Comparison of ENCODE assay signal across 29 cellular contexts in genomic region chr11:35270342-35270741, GRCh38.
"Had no signal": no experiment of that assay in that cellular context is flagged by ENCODE, and none has a peak within 500 bp of the region (broad histone marks: within the 10 kb centered on the region; RNA-seq: fewer than 3 reads in every experiment).

No MANE protein-coding gene starts in this region.

- H3K36me3 ChIP-seq: left ventricle myocardium inferior, pancreas, prostate gland, stomach, thyroid gland, transverse colon, upper lobe of left lung, vagina had no signal

- H3K4me3 Mint-ChIP-seq: mesothelial cell of epicardium; naive B cell; nephron; neural crest cell; stimulated activated naive B cell treated with anti-CD40 and anti-IgM and Interleukin-4, amounts not matched to agents 10 μg/mL and 1 μg/mL and 100 μg/mL, for 72 hours had no signal

- FAIRE-seq: pancreas had no signal

- H3K27ac ChIP-seq: left ventricle myocardium inferior, pancreas, prostate gland, skin epidermis, stomach, testis, thyroid gland, transverse colon, upper lobe of left lung, vagina had no signal

- H3K4me1 ChIP-seq: testis had no signal

- H3K27me3 ChIP-seq: pancreas, stomach, testis, thyroid gland, transverse colon, upper lobe of left lung, vagina had no signal

- H3K36me3 Mint-ChIP-seq: mesothelial cell of epicardium had no signal

- H3K9me3 Mint-ChIP-seq: mesothelial cell of epicardium, nephron, neural crest cell had no signal

- H3K27ac Mint-ChIP-seq: mesothelial cell of epicardium; nephron; stimulated activated naive B cell treated with anti-CD40 and anti-IgM and Interleukin-4, amounts not matched to agents 10 μg/mL and 1 μg/mL and 100 μg/mL, for 72 hours had no signal

- ATAC-seq: pancreas; right cardiac atrium; sciatic nerve; stimulated activated naive B cell treated with anti-CD40 and anti-IgM and Interleukin-4, amounts not matched to agents 10 μg/mL and 1 μg/mL and 100 μg/mL, for 72 hours; stimulated activated naive CD8-positive, alpha-beta T cell treated with anti-CD3 and anti-CD28 coated beads, Interleukin-15, Interleukin-2, amounts not matched to agents 100 U/mL and 50 U/mL, for 24 hours had no signal

- DNase-seq: hypothalamus; islet precursor cell; left ventricle myocardium inferior; mesendoderm; naive B cell; nucleus accumbens; pancreas; posterior cingulate gyrus; retina; right cardiac atrium; stimulated activated CD4-positive, alpha-beta T cell treated with anti-CD3 and anti-CD28 coated beads, Interleukin-12 subunit alpha, Interleukin-12 subunit beta, amount 100 ng/mL, for 4 hours; stimulated activated CD4-positive, alpha-beta T cell treated with anti-CD3 and anti-CD28 coated beads, Interleukin-15, amount 100 ng/mL, for 24 hours; stimulated activated CD4-positive, alpha-beta T cell treated with anti-CD3 and anti-CD28 coated beads, Interleukin-2, amount 100 ng/mL, for 24 hours; stimulated activated CD4-positive, alpha-beta T cell treated with anti-CD3 and anti-CD28 coated beads, Interleukin-4, amount 100 ng/mL, for 1 hour; stimulated activated naive B cell treated with anti-CD40 and anti-IgM and Interleukin-4, amounts not matched to agents 10 μg/mL and 1 μg/mL and 100 μg/mL, for 72 hours; stimulated activated naive CD8-positive, alpha-beta T cell treated with anti-CD3 and anti-CD28 coated beads, Interleukin-15, Interleukin-2, amounts not matched to agents 100 U/mL and 50 U/mL, for 24 hours; stomach; testis; thyroid gland; transverse colon; upper lobe of left lung had no signal

- H3K4me3 ChIP-seq: left ventricle myocardium inferior, lung, pancreas, prostate gland, skin epidermis, stomach, testis, thyroid gland, transverse colon, upper lobe of left lung, vagina had no signal

- H3K9me3 ChIP-seq: left ventricle myocardium inferior, pancreas, prostate gland, stomach, testis, thyroid gland, transverse colon, upper lobe of left lung, vagina had no signal

- H3K4me1 Mint-ChIP-seq: neural crest cell had no signal

- H3K27me3 Mint-ChIP-seq: stimulated activated naive B cell treated with anti-CD40 and anti-IgM and Interleukin-4, amounts not matched to agents 10 μg/mL and 1 μg/mL and 100 μg/mL, for 72 hours had no signal
